Comparison of ENCODE assay signal across 2 cellular contexts in the genomic region with DNA sequence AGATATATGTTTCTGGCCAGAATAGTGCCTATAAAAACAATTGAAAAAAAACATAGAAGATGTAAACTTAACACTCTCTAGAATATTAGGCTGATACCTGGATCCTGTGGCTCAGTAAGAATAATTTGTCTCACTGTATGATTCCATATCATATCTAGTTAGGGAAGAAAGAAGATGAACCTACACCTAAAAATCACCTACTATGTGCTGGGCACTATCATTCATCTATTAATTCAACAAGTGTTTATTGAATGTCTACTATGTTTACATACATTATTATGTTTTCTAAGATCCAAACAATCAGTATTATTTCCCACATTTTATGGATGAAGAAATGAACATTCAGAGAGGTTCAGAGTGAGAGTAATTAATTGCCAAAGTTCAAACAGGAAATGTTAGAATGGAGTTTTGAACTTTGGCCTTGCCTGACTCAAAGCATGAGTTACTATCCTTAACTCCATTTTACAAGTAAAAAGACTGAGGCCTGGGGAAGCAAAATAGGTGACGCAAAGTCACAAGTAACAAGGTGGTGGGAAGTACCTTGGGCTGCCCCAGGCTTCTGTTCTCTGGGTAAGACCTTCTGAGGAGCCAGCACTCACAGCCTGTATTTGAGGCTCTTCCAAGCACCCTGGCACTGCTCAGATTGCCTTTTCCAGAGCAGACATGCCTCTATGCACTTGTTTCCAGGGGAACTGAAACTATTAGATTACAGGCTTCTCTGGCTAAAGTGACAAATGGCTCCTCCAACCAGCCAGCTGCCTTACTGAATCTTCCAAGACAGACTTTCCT.
TF ChIP-seq lines count a peak whose summit lies in the region.

No MANE protein-coding gene starts in this region.

TF ChIP-seq in SK-N-SH treated with all-trans-retinoic acid at 6 μM for 48 hours, 23 proteins besides CTCF, POLR2A, EP300 and RAD21 (continued from another document):
- TF ChIP-seq, protein P1, sequence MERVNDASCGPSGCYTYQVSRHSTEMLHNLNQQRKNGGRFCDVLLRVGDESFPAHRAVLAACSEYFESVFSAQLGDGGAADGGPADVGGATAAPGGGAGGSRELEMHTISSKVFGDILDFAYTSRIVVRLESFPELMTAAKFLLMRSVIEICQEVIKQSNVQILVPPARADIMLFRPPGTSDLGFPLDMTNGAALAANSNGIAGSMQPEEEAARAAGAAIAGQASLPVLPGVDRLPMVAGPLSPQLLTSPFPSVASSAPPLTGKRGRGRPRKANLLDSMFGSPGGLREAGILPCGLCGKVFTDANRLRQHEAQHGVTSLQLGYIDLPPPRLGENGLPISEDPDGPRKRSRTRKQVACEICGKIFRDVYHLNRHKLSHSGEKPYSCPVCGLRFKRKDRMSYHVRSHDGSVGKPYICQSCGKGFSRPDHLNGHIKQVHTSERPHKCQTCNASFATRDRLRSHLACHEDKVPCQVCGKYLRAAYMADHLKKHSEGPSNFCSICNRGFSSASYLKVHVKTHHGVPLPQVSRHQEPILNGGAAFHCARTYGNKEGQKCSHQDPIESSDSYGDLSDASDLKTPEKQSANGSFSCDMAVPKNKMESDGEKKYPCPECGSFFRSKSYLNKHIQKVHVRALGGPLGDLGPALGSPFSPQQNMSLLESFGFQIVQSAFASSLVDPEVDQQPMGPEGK (CRISPR knock-in tag; IDR thresholded peaks at IDR 0.05; ENCODE audit: borderline replicate concordance), result no peak
- TF ChIP-seq CREB5 (CRISPR knock-in tag; IDR thresholded peaks at IDR 0.05; ENCODE audit: low read depth), result no peak
- TF ChIP-seq PPARA (CRISPR knock-in tag; IDR thresholded peaks at IDR 0.05; ENCODE audit: borderline replicate concordance), result no peak
- TF ChIP-seq, protein P2, sequence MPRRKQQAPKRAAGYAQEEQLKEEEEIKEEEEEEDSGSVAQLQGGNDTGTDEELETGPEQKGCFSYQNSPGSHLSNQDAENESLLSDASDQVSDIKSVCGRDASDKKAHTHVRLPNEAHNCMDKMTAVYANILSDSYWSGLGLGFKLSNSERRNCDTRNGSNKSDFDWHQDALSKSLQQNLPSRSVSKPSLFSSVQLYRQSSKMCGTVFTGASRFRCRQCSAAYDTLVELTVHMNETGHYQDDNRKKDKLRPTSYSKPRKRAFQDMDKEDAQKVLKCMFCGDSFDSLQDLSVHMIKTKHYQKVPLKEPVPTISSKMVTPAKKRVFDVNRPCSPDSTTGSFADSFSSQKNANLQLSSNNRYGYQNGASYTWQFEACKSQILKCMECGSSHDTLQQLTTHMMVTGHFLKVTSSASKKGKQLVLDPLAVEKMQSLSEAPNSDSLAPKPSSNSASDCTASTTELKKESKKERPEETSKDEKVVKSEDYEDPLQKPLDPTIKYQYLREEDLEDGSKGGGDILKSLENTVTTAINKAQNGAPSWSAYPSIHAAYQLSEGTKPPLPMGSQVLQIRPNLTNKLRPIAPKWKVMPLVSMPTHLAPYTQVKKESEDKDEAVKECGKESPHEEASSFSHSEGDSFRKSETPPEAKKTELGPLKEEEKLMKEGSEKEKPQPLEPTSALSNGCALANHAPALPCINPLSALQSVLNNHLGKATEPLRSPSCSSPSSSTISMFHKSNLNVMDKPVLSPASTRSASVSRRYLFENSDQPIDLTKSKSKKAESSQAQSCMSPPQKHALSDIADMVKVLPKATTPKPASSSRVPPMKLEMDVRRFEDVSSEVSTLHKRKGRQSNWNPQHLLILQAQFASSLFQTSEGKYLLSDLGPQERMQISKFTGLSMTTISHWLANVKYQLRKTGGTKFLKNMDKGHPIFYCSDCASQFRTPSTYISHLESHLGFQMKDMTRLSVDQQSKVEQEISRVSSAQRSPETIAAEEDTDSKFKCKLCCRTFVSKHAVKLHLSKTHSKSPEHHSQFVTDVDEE (CRISPR knock-in tag; IDR thresholded peaks at IDR 0.05), result no peak
- TF ChIP-seq ZFP3 (CRISPR knock-in tag; IDR thresholded peaks at IDR 0.05), result no peak
TF ChIP-seq in SK-N-SH treated with all-trans-retinoic acid at 6 μM for 48 hours: peak in this region for 0.

TF ChIP-seq in SK-N-SH, 30 proteins besides CTCF, POLR2A, EP300 and RAD21 (continued from another document):
- TF ChIP-seq NFIC (IDR thresholded peaks at IDR 0.05; ENCODE audit: borderline replicate concordance) (no peak), MXI1 (IDR thresholded peaks at IDR 0.05; ENCODE audit: low read depth, low read length) (no peak), RCOR1 (IDR thresholded peaks at IDR 0.05; ENCODE audit: low read length) (no peak), GABPA (IDR thresholded peaks at IDR 0.05; ENCODE audit: low read depth) (no peak), YY1 (IDR thresholded peaks at IDR 0.05; ENCODE audit: low read depth) (no peak), USF2 (IDR thresholded peaks at IDR 0.05; ENCODE audit: borderline replicate concordance, low read depth, low read length) (no peak), MAX (IDR thresholded peaks at IDR 0.05; ENCODE audit: low read depth) (no peak), GATA2 (CRISPR knock-in tag; IDR thresholded peaks at IDR 0.05) (no peak), RXRA (IDR thresholded peaks at IDR 0.05; ENCODE audit: borderline replicate concordance, low read depth) (no peak), SMC3 (IDR thresholded peaks at IDR 0.05; ENCODE audit: low read depth, low read length) (no peak), FOSL2 (IDR thresholded peaks at IDR 0.05; ENCODE audit: borderline replicate concordance, low read depth) (no peak), EZH2phosphoT487 (IDR thresholded peaks at IDR 0.05; ENCODE audit: borderline replicate concordance, low read depth) (no peak), SIN3A (IDR thresholded peaks at IDR 0.05; ENCODE audit: borderline replicate concordance, low read depth, low read length) (no peak), MEF2A (IDR thresholded peaks at IDR 0.05; ENCODE audit: borderline replicate concordance, low read depth) (no peak)
- TF ChIP-seq, protein P3, sequence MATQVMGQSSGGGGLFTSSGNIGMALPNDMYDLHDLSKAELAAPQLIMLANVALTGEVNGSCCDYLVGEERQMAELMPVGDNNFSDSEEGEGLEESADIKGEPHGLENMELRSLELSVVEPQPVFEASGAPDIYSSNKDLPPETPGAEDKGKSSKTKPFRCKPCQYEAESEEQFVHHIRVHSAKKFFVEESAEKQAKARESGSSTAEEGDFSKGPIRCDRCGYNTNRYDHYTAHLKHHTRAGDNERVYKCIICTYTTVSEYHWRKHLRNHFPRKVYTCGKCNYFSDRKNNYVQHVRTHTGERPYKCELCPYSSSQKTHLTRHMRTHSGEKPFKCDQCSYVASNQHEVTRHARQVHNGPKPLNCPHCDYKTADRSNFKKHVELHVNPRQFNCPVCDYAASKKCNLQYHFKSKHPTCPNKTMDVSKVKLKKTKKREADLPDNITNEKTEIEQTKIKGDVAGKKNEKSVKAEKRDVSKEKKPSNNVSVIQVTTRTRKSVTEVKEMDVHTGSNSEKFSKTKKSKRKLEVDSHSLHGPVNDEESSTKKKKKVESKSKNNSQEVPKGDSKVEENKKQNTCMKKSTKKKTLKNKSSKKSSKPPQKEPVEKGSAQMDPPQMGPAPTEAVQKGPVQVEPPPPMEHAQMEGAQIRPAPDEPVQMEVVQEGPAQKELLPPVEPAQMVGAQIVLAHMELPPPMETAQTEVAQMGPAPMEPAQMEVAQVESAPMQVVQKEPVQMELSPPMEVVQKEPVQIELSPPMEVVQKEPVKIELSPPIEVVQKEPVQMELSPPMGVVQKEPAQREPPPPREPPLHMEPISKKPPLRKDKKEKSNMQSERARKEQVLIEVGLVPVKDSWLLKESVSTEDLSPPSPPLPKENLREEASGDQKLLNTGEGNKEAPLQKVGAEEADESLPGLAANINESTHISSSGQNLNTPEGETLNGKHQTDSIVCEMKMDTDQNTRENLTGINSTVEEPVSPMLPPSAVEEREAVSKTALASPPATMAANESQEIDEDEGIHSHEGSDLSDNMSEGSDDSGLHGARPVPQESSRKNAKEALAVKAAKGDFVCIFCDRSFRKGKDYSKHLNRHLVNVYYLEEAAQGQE (IDR thresholded peaks at IDR 0.05; ENCODE audit: low read depth, low read length), result no peak
- TF ChIP-seq, protein P4, sequence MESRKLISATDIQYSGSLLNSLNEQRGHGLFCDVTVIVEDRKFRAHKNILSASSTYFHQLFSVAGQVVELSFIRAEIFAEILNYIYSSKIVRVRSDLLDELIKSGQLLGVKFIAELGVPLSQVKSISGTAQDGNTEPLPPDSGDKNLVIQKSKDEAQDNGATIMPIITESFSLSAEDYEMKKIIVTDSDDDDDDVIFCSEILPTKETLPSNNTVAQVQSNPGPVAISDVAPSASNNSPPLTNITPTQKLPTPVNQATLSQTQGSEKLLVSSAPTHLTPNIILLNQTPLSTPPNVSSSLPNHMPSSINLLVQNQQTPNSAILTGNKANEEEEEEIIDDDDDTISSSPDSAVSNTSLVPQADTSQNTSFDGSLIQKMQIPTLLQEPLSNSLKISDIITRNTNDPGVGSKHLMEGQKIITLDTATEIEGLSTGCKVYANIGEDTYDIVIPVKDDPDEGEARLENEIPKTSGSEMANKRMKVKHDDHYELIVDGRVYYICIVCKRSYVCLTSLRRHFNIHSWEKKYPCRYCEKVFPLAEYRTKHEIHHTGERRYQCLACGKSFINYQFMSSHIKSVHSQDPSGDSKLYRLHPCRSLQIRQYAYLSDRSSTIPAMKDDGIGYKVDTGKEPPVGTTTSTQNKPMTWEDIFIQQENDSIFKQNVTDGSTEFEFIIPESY (IDR thresholded peaks at IDR 0.05; ENCODE audit: borderline replicate concordance, low read depth), result no peak
